In the genomic region with DNA sequence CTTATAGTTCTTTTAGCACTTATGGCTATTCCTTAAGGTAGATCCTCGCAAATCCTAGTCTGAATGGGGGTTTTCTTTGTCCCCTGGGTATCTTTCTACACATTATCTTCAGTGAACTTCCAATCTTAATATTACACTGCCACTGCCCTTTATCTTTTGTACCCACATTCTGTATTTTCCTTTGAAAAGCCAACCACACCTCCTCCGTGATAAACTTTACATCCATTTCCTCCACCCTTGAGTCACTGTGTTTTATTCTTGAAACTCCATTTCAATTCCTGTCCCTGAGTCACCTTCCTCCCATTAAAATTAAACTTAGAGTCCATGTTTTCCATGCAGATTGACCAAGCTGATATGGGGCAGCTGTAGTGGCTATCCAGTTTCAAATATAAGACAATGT, we compare ENCODE assay signal across 16 cellular contexts. TPM values are rescaled to one million over a fixed set of nuclear protein-coding genes. Genes with fewer than 3 reads are reported as not detected.
DNase-seq lines count a peak whose midpoint lies in the region; ATAC-seq, FAIRE-seq and TF ChIP-seq lines count a peak whose summit lies in the region.
"Had no signal": no experiment of that assay in that cellular context is flagged by ENCODE, and none has a peak within 500 bp of the region (broad histone marks: within the 10 kb centered on the region; RNA-seq: fewer than 3 reads in every experiment).

No MANE protein-coding gene starts in this region.

- H3K9me3 Mint-ChIP-seq in MCF 10A (ENCODE audit: unreplicated experiment) (no peaks in the 10 kb centered on the region), neural progenitor cell (no peaks in the 10 kb centered on the region)

- no peak for FAIRE-seq in GM12891 (lab: Jason Lieb, UNC)

- no peaks in the 10 kb centered on the region for H3K79me2 ChIP-seq in OCI-LY7 (ENCODE audit: insufficient read depth, low read depth, low read length)
- no peaks in the 10 kb centered on the region for H3K79me2 ChIP-seq in neural progenitor cell (ENCODE audit: low read depth)

- intact Hi-C loops in MCF 10A (cut with micrococcal nuclease) (no loop called here), breast epithelium (cut with DNase I; ENCODE audit: low total_unique reads) (loop anchor here (2.0 kb wide), 1 partner anchor 37 kb away; no protein-coding TSS in a partner anchor), OCI-LY7 (cut with micrococcal nuclease; ENCODE audit: unreplicated experiment) (no loop called here)

- H3K36me3 ChIP-seq in breast epithelium (no peaks in the 10 kb centered on the region), OCI-LY7 (ENCODE audit: insufficient read depth, low read length) (no peaks in the 10 kb centered on the region), neural progenitor cell (no peaks in the 10 kb centered on the region)
- H3K36me3 ChIP-seq: thoracic aorta had no signal

- TF ChIP-seq CTCF in MCF 10A (IDR thresholded peaks at IDR 0.05; ENCODE audit: unreplicated experiment) (no peak), breast epithelium (IDR thresholded peaks at IDR 0.05) (no peak), epithelial cell of esophagus (IDR thresholded peaks at IDR 0.05; ENCODE audit: insufficient read depth, low read depth, low read length, missing control alignments) (no peak), OCI-LY7 (conservative IDR thresholded peaks at IDR 0.05; ENCODE audit: low read length) (no peak), neural progenitor cell (IDR thresholded peaks at IDR 0.05) (no peak)

- no peaks in the 10 kb centered on the region for H3K27me3 Mint-ChIP-seq in MCF 10A (ENCODE audit: insufficient read depth, unreplicated experiment)
- H3K27me3 Mint-ChIP-seq in T-helper 17 cell: no peaks in the 10 kb centered on the region
- peaks cover 2% of the 10 kb centered on the region for H3K27me3 Mint-ChIP-seq in neural progenitor cell (ENCODE audit: insufficient read depth, low read depth)

- no peak overlapping the region for H3K4me3 Mint-ChIP-seq in MCF 10A (ENCODE audit: unreplicated experiment)
- peak overlapping the region; percentile 7 for H3K4me3 Mint-ChIP-seq in T-helper 17 cell
- H3K4me3 Mint-ChIP-seq in neural progenitor cell: no peak overlapping the region

- H3K27ac ChIP-seq in breast epithelium (no peak overlapping the region), OCI-LY7 (ENCODE audit: low read depth, low read length, poor library complexity, severe bottlenecking) (no peak overlapping the region), neural progenitor cell (no peak overlapping the region)
- H3K27ac ChIP-seq: thoracic aorta had no signal

- H3K9me2 ChIP-seq in OCI-LY7 (ENCODE audit: insufficient read depth, low read length): no peaks in the 10 kb centered on the region

- TF ChIP-seq POLR2A in breast epithelium (IDR thresholded peaks at IDR 0.05) (no peak), GM12891 (IDR thresholded peaks at IDR 0.05; ENCODE audit: low read depth, low read length) (no peak)

- H3K4me1 ChIP-seq in breast epithelium (no peaks in the 10 kb centered on the region), OCI-LY7 (ENCODE audit: insufficient read depth, low read length, poor library complexity, severe bottlenecking) (no peaks in the 10 kb centered on the region), neural progenitor cell (no peaks in the 10 kb centered on the region)

- H3K9me3 ChIP-seq in breast epithelium: no peaks in the 10 kb centered on the region
- no peaks in the 10 kb centered on the region for H3K9me3 ChIP-seq in T-helper 17 cell (ENCODE audit: control insufficient read depth, low read length, poor library complexity, severe bottlenecking)
- H3K9me3 ChIP-seq in OCI-LY7 (ENCODE audit: low read length): no peaks in the 10 kb centered on the region
- no peaks in the 10 kb centered on the region for H3K9me3 ChIP-seq in neural progenitor cell (ENCODE audit: low read depth)
- H3K9me3 ChIP-seq: thoracic aorta had no signal

- H4K20me1 ChIP-seq in OCI-LY7 (ENCODE audit: insufficient read depth, low read length) (no peaks in the 10 kb centered on the region), neural progenitor cell (ENCODE audit: low read depth) (no peaks in the 10 kb centered on the region)

- H3K4me2 ChIP-seq in OCI-LY7 (ENCODE audit: low read length) (no peak overlapping the region), neural progenitor cell (no peak overlapping the region)

- CTCF ChIA-PET in MCF 10A (lab: Yijun Ruan, JAX): interaction anchor here (0.6 to 1.7 kb wide), 2 partner anchors 12 to 17 kb away, joined by 3 to 5 read pairs; no protein-coding TSS in a partner anchor
- CTCF ChIA-PET in OCI-LY7 (lab: Charles Lee; ENCODE audit: unreplicated experiment): no interaction called here

- H3K36me3 Mint-ChIP-seq in MCF 10A (ENCODE audit: insufficient read depth, unreplicated experiment) (no peaks in the 10 kb centered on the region), T-helper 17 cell (ENCODE audit: low read depth) (peaks cover 19% of the 10 kb centered on the region), neural progenitor cell (no peaks in the 10 kb centered on the region)

- DNase-seq in MCF 10A (ENCODE audit: unreplicated experiment) (no peak), breast epithelium (ENCODE audit: low spot score in 2 of 2) (no peak), T-helper 17 cell (no peak), epithelial cell of esophagus (ENCODE audit: low read depth) (peak; percentile 30), GM12891 (ENCODE audit: insufficient read length, low spot score) (no peak), OCI-LY7 (ENCODE audit: low spot score) (no peak), neural progenitor cell (ENCODE audit: low spot score) (no peak)
- DNase-seq: activated CD8-positive, alpha-beta memory T cell treated with anti-CD3 and anti-CD28 coated beads, Interleukin-2, amount 50 U/mL, for 4 hours; anterior cingulate cortex; DMS53; foreskin melanocyte; NCI-H2081 treated with DMSO at 0.1 percent for 48 hours; occipital lobe; SHP77 had no signal

- BruUV-seq in MCF 10A (replicated peaks; lab: Mats Ljungman, UMichigan) (no TSS peak), OCI-LY7 (replicated peaks; lab: Mats Ljungman, UMichigan) (no TSS peak)

- H3K4me1 Mint-ChIP-seq in MCF 10A (ENCODE audit: insufficient read depth, unreplicated experiment) (peaks cover 13% of the 10 kb centered on the region), T-helper 17 cell (peaks cover 12% of the 10 kb centered on the region), neural progenitor cell (peaks cover 6% of the 10 kb centered on the region)

- H2AFZ ChIP-seq in OCI-LY7 (ENCODE audit: low read length) (no peak overlapping the region), neural progenitor cell (replicated peaks) (no peak overlapping the region)

- H3K27me3 ChIP-seq in breast epithelium (no peaks in the 10 kb centered on the region), neural progenitor cell (no peaks in the 10 kb centered on the region)

- H3K27ac Mint-ChIP-seq in MCF 10A (ENCODE audit: low read depth, unreplicated experiment) (peak overlapping the region; percentile 49), T-helper 17 cell (peak overlapping the region; percentile 94), neural progenitor cell (no peak overlapping the region)

- H3K4me3 ChIP-seq in breast epithelium: no peak overlapping the region
- no peak overlapping the region for H3K4me3 ChIP-seq in epithelial cell of esophagus (ENCODE audit: low read length)
- H3K4me3 ChIP-seq in OCI-LY7 (ENCODE audit: low read depth, low read length, poor library complexity, severe bottlenecking): no peak overlapping the region
- H3K4me3 ChIP-seq in neural progenitor cell: no peak overlapping the region
- H3K4me3 ChIP-seq: thoracic aorta had no signal

- no peak for ATAC-seq in T-helper 17 cell
- ATAC-seq in HG03108 (IDR thresholded peaks at IDR 0.05; ENCODE audit: unreplicated experiment): no peak

- no peaks in the 10 kb centered on the region for H3F3A ChIP-seq in neural progenitor cell (ENCODE audit: low read depth)

- POLR2A ChIA-PET in MCF 10A (lab: Yijun Ruan, JAX): interaction anchor here (0.9 to 1.0 kb wide), 2 partner anchors 14 to 36 kb away, joined by 3 read pairs; no protein-coding TSS in a partner anchor
- POLR2A ChIA-PET in OCI-LY7 (lab: Charles Lee): no interaction called here

- H3K9ac ChIP-seq in neural progenitor cell: no peak overlapping the region

TF ChIP-seq in GM12891, 5 proteins besides CTCF, POLR2A, EP300 and RAD21:
- TF ChIP-seq POU2F2 (IDR thresholded peaks at IDR 0.05; ENCODE audit: low read depth, low read length) (no peak), TAF1 (IDR thresholded peaks at IDR 0.05; ENCODE audit: low read depth, low read length) (no peak), POLR2AphosphoS5 (IDR thresholded peaks at IDR 0.05; ENCODE audit: low read depth, low read length) (no peak), SPI1 (IDR thresholded peaks at IDR 0.05; ENCODE audit: low read depth, low read length) (no peak), PAX5 (IDR thresholded peaks at IDR 0.05; ENCODE audit: insufficient read depth, low read length, severe bottlenecking) (no peak)
TF ChIP-seq in GM12891: peak in this region for 0.

RNA-seq across cellular contexts. Expression of gene RICTOR, which starts 43.2 kb away (rescaled TPM):
- 24.8 and 25.7 TPM in 2 replicates for total RNA-seq in MCF 10A (2022)
- 10 to 100 TPM; 39.0 to 79.2 (median 58.7) TPM for total RNA-seq in breast epithelium
- total RNA-seq in T-helper 17 cell: 10 to 100 TPM; 84.8 to 88.8 TPM
- 3.6 TPM for polyA plus RNA-seq in GM12891 (2012; ENCODE audit: low read depth, missing spikeins)
- total RNA-seq in OCI-LY7 (2014; rRNA removed; shearing (Covaris generic)): 10.9 and 13.1 TPM in 2 replicates
- 22.9 and 23.1 TPM in 2 replicates for total RNA-seq in OCI-LY7 (2022)
- total RNA-seq in neural progenitor cell (ENCODE audit: low replicate concordance): 24.7 and 41.3 TPM in 2 replicates
